15 cellular contexts compared by ENCODE assay signal in the genomic region with DNA sequence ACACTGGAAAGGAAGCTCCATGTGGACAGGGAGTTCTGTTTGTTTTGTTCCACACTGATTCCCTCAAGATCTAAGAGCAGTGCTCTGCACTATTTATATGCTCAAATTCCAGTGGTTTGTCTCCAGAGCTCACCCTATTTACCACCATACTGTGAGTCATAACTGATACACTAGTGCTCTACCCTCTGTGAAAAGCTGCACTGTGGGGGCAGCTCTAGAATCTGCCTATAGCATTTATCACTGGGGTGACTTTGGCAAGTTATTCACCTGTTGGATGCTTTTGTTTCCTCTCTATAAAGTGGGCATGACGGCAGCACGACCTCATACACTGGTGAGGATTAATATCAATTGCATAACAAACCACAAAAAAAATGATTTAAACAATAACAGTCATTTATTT.
A peak's percentile ranks its signal among the peaks of the same experiment; 100 is the strongest.
DNase-seq lines count a peak whose midpoint lies in the region; ATAC-seq, FAIRE-seq and TF ChIP-seq lines count a peak whose summit lies in the region.
"Had no signal": no experiment of that assay in that cellular context is flagged by ENCODE, and none has a peak within 500 bp of the region (broad histone marks: within the 10 kb centered on the region; RNA-seq: fewer than 3 reads in every experiment).

No MANE protein-coding gene starts in this region.

- H3K4me1 ChIP-seq in mammary epithelial cell (ENCODE audit: insufficient read depth, low read length): peaks cover 22% of the 10 kb centered on the region
- H3K4me1 ChIP-seq in keratinocyte (ENCODE audit: control insufficient read depth, extremely low read depth, insufficient read depth, low read length): peaks cover 12% of the 10 kb centered on the region
- H3K4me1 ChIP-seq: adrenal gland, esophagus muscularis mucosa had no signal

- H3K9me1 ChIP-seq in keratinocyte (ENCODE audit: control insufficient read depth, extremely low read depth, insufficient read depth, low read length): no peaks in the 10 kb centered on the region

- dilution Hi-C loops in mammary epithelial cell (cut with HindIII; ENCODE audit: low sequenced_read_pairs): no loop called here
- dilution Hi-C loops in keratinocyte (cut with MboI; ENCODE audit: extremely low pct_ligation_motif_present, low sequenced_read_pairs): no loop called here

- H3K79me2 ChIP-seq in mammary epithelial cell (ENCODE audit: insufficient read depth, low read length) (no peaks in the 10 kb centered on the region), keratinocyte (ENCODE audit: control insufficient read depth, insufficient read depth, low read length) (no peaks in the 10 kb centered on the region)

- intact Hi-C loops in mammary epithelial cell (cut with micrococcal nuclease): no loop called here

- in situ Hi-C loops in mammary epithelial cell (cut with MboI; ENCODE audit: low sequenced_read_pairs in 2 of 2): no loop called here

- H3K27me3 ChIP-seq in mammary epithelial cell (ENCODE audit: insufficient read depth, low read length) (no peaks in the 10 kb centered on the region), keratinocyte (ENCODE audit: control insufficient read depth, extremely low read depth, insufficient read depth, low read length) (no peaks in the 10 kb centered on the region), H7 (ENCODE audit: control insufficient read depth, insufficient read depth, low read length) (no peaks in the 10 kb centered on the region)
- H3K27me3 ChIP-seq: adrenal gland, esophagus muscularis mucosa had no signal

- H3K9me3 ChIP-seq in mammary epithelial cell (replicated peaks; ENCODE audit: insufficient read depth, low read length) (peaks cover 8% of the 10 kb centered on the region), keratinocyte (ENCODE audit: control insufficient read depth, low read depth, low read length) (peaks cover 5% of the 10 kb centered on the region)
- H3K9me3 ChIP-seq: adrenal gland, esophagus muscularis mucosa had no signal

- H3K9ac ChIP-seq in mammary epithelial cell (ENCODE audit: insufficient read depth, low read length) (no peak overlapping the region), keratinocyte (ENCODE audit: control insufficient read depth, extremely low read depth, insufficient read depth, low read length) (no peak overlapping the region)

- DNase-seq in AG08396 (ENCODE audit: low spot score) (peak; percentile 55), M059J (ENCODE audit: low read depth) (peak; percentile 89), mammary epithelial cell (peak; percentile 83), keratinocyte (ENCODE audit: low read depth, low spot score) (no peak), H7 (no peak), NCI-H1092 (lab: John Stamatoyannopoulos, UW) (no peak), NCI-H510A (lab: John Stamatoyannopoulos, UW) (no peak)
- DNase-seq: adrenal gland; NCI-H1417 treated with DMSO at 0.1 percent for 48 hours; NCI-H446; occipital lobe; stimulated activated CD4-positive, alpha-beta T cell treated with anti-CD3 and anti-CD28 coated beads, Interleukin-12 subunit alpha, Interleukin-12 subunit beta, amount 100 ng/mL, for 4 hours had no signal

- no peak for ATAC-seq in HG03025 (IDR thresholded peaks at IDR 0.05; ENCODE audit: low FRiP score, unreplicated experiment)

- BruUV-seq in mammary epithelial cell (replicated peaks; lab: Mats Ljungman, UMichigan): no TSS peak

- H2AFZ ChIP-seq in mammary epithelial cell (ENCODE audit: low read depth, low read length) (no peak overlapping the region), keratinocyte (ENCODE audit: control insufficient read depth, low read length) (no peak overlapping the region)

- H3K4me2 ChIP-seq in mammary epithelial cell (ENCODE audit: insufficient read depth, low read depth, low read length) (no peak overlapping the region), keratinocyte (ENCODE audit: control insufficient read depth, extremely low read depth, insufficient read depth, low read depth, low read length) (no peak overlapping the region)

- CTCF ChIA-PET in mammary epithelial cell (lab: Charles Lee; ENCODE audit: low non-redundant PET): no interaction called here

- H3K27ac ChIP-seq in mammary epithelial cell (ENCODE audit: insufficient read depth, low read depth, low read length) (no peak overlapping the region), keratinocyte (ENCODE audit: control insufficient read depth, insufficient read depth, low read length) (no peak overlapping the region)
- H3K27ac ChIP-seq: adrenal gland, coronary artery, esophagus muscularis mucosa had no signal

- TF ChIP-seq CTCF in mammary epithelial cell (conservative IDR thresholded peaks at IDR 0.05 in 1 of 2, IDR thresholded peaks at IDR 0.05 in 1 of 2; ENCODE audit: extremely low read depth in 1 of 2, insufficient read depth in 1 of 2, low read depth in 1 of 2, low read length in 2 of 2): no peak
- no peak for TF ChIP-seq CTCF in keratinocyte (optimal IDR thresholded peaks at IDR 0.05 in 1 of 3, IDR thresholded peaks at IDR 0.05 in 1 of 3, conservative IDR thresholded peaks at IDR 0.05 in 1 of 3; ENCODE audit: extremely low read depth in 1 of 3, insufficient read depth in 2 of 3, low read length in 3 of 3)

- WGBS in mammary epithelial cell (ENCODE audit: low coverage, missing lambda C conversion rate): 8% methylated on average over 2 of the region's 2 CpGs

- no peaks in the 10 kb centered on the region for H4K20me1 ChIP-seq in mammary epithelial cell (ENCODE audit: insufficient read depth, low read length)
- H4K20me1 ChIP-seq in keratinocyte (ENCODE audit: control insufficient read depth, extremely low read depth, insufficient read depth, low read length): no peaks in the 10 kb centered on the region

- no peak overlapping the region for H3K4me3 ChIP-seq in mammary epithelial cell (replicated peaks in 1 of 3; ENCODE audit: insufficient read depth in 1 of 3, low read depth in 2 of 3, low read length in 3 of 3)
- H3K4me3 ChIP-seq in keratinocyte (ENCODE audit: control insufficient read depth in 2 of 3, extremely low read depth in 1 of 3, insufficient read depth in 2 of 3, low read depth in 1 of 3, low read length in 3 of 3): no peak overlapping the region
- no peak overlapping the region for H3K4me3 ChIP-seq in H7 (ENCODE audit: insufficient read depth, low read depth, low read length)
- H3K4me3 ChIP-seq: adrenal gland, coronary artery, esophagus muscularis mucosa had no signal

- FAIRE-seq in keratinocyte (lab: Jason Lieb, UNC): peak; percentile 93

- H3K36me3 ChIP-seq in mammary epithelial cell (ENCODE audit: insufficient read depth, low read length): no peaks in the 10 kb centered on the region
- no peaks in the 10 kb centered on the region for H3K36me3 ChIP-seq in keratinocyte (ENCODE audit: control insufficient read depth in 2 of 2, extremely low read depth in 1 of 2, insufficient read depth in 2 of 2, low read length in 2 of 2)
- H3K36me3 ChIP-seq in H7 (replicated peaks; ENCODE audit: control insufficient read depth, insufficient read depth, low read length): no peaks in the 10 kb centered on the region
- H3K36me3 ChIP-seq: adrenal gland, esophagus muscularis mucosa had no signal

Comparison
In these comparisons a context has a peak if more than half of its experiments do, and no peak if none do; other contexts are left out.
1. DNase-seq: peak in AG08396 (single experiment), M059J (single experiment) and mammary epithelial cell (single experiment); none in keratinocyte (single experiment), H7 (single experiment), NCI-H1092 (single experiment) and NCI-H510A (single experiment).